In genomic region chr16:21263640-21264211, GRCh38 we compare ENCODE assay signal across 9 cellular contexts. TPM values are rescaled to one million over a fixed set of nuclear protein-coding genes. Genes with fewer than 3 reads are reported as not detected.
DNase-seq lines count a peak whose midpoint lies in the region; ATAC-seq and TF ChIP-seq lines count a peak whose summit lies in the region.
"Had no signal": no experiment of that assay in that cellular context is flagged by ENCODE, and none has a peak within 500 bp of the region (broad histone marks: within the 10 kb centered on the region; RNA-seq: fewer than 3 reads in every experiment).

No MANE protein-coding gene starts in this region.

- peaks cover 41% of the 10 kb centered on the region for H3K27me3 Mint-ChIP-seq in T-helper 17 cell

- H3K4me1 Mint-ChIP-seq in T-helper 17 cell, result peaks cover 7% of the 10 kb centered on the region

- H3K4me2 ChIP-seq in osteoblast (ENCODE audit: insufficient read depth, low read length), result no peak overlapping the region

- TF ChIP-seq CTCF in osteoblast (IDR thresholded peaks at IDR 0.05; ENCODE audit: extremely low read depth, low read depth, low read length), result no peak
- TF ChIP-seq CTCF in omental fat pad (IDR thresholded peaks at IDR 0.05), result no peak

- H3K9me3 ChIP-seq in T-helper 17 cell (ENCODE audit: control insufficient read depth, low read length, poor library complexity, severe bottlenecking), result no peaks in the 10 kb centered on the region
- H3K9me3 ChIP-seq in osteoblast (ENCODE audit: low read depth, low read length), result no peaks in the 10 kb centered on the region
- H3K9me3 ChIP-seq: thoracic aorta had no signal

- H4K20me1 ChIP-seq in osteoblast (ENCODE audit: insufficient read depth, low read length), result no peaks in the 10 kb centered on the region

- no peaks in the 10 kb centered on the region for H3K36me3 ChIP-seq in osteoblast (ENCODE audit: insufficient read depth, low read length)
- H3K36me3 ChIP-seq: thoracic aorta had no signal

- peak overlapping the region; percentile 17 for H2AFZ ChIP-seq in osteoblast (ENCODE audit: low read length)

- H3K27ac ChIP-seq in osteoblast (ENCODE audit: low read depth, low read length), result no peak overlapping the region
- no peak overlapping the region for H3K27ac ChIP-seq in caudate nucleus (ENCODE audit: low read depth, low read length)
- H3K27ac ChIP-seq: thoracic aorta had no signal

- DNase-seq in T-helper 17 cell (no peak), osteoblast (ENCODE audit: insufficient read length, low spot score, missing footprints) (peak; percentile 72), head of caudate nucleus (no peak), caudate nucleus (lab: John Stamatoyannopoulos, UW) (no peak), omental fat pad (ENCODE audit: low spot score) (no peak)
- DNase-seq in stimulated activated CD4-positive, alpha-beta T cell treated with anti-CD3 and anti-CD28 coated beads, Interleukin-1b, Interleukin-23, amount 100 ng/mL, for 48 hours, result no peak

- peaks cover 7% of the 10 kb centered on the region for H3K27me3 ChIP-seq in osteoblast (ENCODE audit: insufficient read depth, low read length)

- H3K36me3 Mint-ChIP-seq in T-helper 17 cell (ENCODE audit: low read depth), result no peaks in the 10 kb centered on the region

- no peak overlapping the region for H3K4me3 Mint-ChIP-seq in T-helper 17 cell

- intact Hi-C loops in head of caudate nucleus (cut with DNase I), result no loop called here

- ATAC-seq in GM18858 (IDR thresholded peaks at IDR 0.05; ENCODE audit: unreplicated experiment), result peak; percentile 68
- peak; percentile 81 for ATAC-seq in HG02852 (IDR thresholded peaks at IDR 0.05; ENCODE audit: unreplicated experiment)
- peak; percentile 35 for ATAC-seq in T-helper 17 cell
- no peak for ATAC-seq in omental fat pad (ENCODE audit: low FRiP score)

- no peaks in the 10 kb centered on the region for H3K79me2 ChIP-seq in osteoblast (ENCODE audit: insufficient read depth, low read length)

- no peaks in the 10 kb centered on the region for H3K4me1 ChIP-seq in osteoblast (ENCODE audit: insufficient read depth, low read length)

- H3K4me3 ChIP-seq in osteoblast (ENCODE audit: insufficient read depth, low read length), result no peak overlapping the region
- H3K4me3 ChIP-seq: thoracic aorta had no signal

- no peak overlapping the region for H3K27ac Mint-ChIP-seq in T-helper 17 cell

RNA-seq across cellular contexts. Expression of gene CRYM, which starts 14.4 kb away (rescaled TPM):
- total RNA-seq in T-helper 17 cell (under 1 TPM in 1 of 2 donors, not detected in 1; 0.94 TPM), osteoblast (4.1 and 5.1 TPM in 2 replicates), omental fat pad (1 to 10 TPM in 2 of 4 donors, not detected in 2; 1.2 to 1.4 TPM)
- total RNA-seq: thoracic aorta had no signal

RNA-seq across cellular contexts. Expression of gene ANKS4B, which starts 30.2 kb away (rescaled TPM):
- total RNA-seq in T-helper 17 cell (not detected), osteoblast (not detected in 2 replicates), omental fat pad (not detected)
- total RNA-seq: thoracic aorta had no signal

RNA-seq across cellular contexts. Expression of gene ZP2, which starts 52.4 kb away (rescaled TPM):
- total RNA-seq in T-helper 17 cell (not detected), osteoblast (not detected in 2 replicates), omental fat pad (not detected)
- total RNA-seq: thoracic aorta had no signal
